ENCODE assay signal across 18 cellular contexts in genomic region chr15:99514306-99514705, GRCh38. TPM values are rescaled to one million over a fixed set of nuclear protein-coding genes. Genes with fewer than 3 reads are reported as not detected.
DNase-seq lines count a peak whose midpoint lies in the region; ATAC-seq, FAIRE-seq and TF ChIP-seq lines count a peak whose summit lies in the region.
"Had no signal": no experiment of that assay in that cellular context is flagged by ENCODE, and none has a peak within 500 bp of the region (broad histone marks: within the 10 kb centered on the region; RNA-seq: fewer than 3 reads in every experiment).

No MANE protein-coding gene starts in this region.

- DNase-seq in GM12891 (ENCODE audit: insufficient read length, low spot score) (no peak), astrocyte of the hippocampus (ENCODE audit: low read depth, low spot score) (peak; percentile 40), mesendoderm (peak; percentile 26), GM19240 (ENCODE audit: insufficient read length, low spot score) (no peak)
- DNase-seq: amniotic stem cell; DMS79 treated with DMSO at 0.1 percent for 48 hours; gastrocnemius medialis; H9; MG63; stimulated activated CD4-positive, alpha-beta T cell treated with anti-CD3 and anti-CD28 coated beads, Interleukin-15, amount 100 ng/mL, for 24 hours; stimulated activated naive CD4-positive, alpha-beta T cell treated with Interleukin-2 at 50 U/mL for 16 hours; T-helper 2 cell; transverse colon had no signal

- ATAC-seq in HG03457 (IDR thresholded peaks at IDR 0.05; ENCODE audit: unreplicated experiment), result no peak
- no peak for ATAC-seq in gastroesophageal sphincter
- ATAC-seq: gastrocnemius medialis, left lobe of liver had no signal

- H3K79me1 ChIP-seq in mesendoderm (ENCODE audit: low read length), result no peaks in the 10 kb centered on the region

- FAIRE-seq in GM12891 (lab: Jason Lieb, UNC), result peak; percentile 28

- no peak overlapping the region for H4K8ac ChIP-seq in mesendoderm (ENCODE audit: low read depth, low read length)

- H3K4me3 ChIP-seq in HUES48 (ENCODE audit: low read depth, low read length), result no peak overlapping the region
- no peak overlapping the region for H3K4me3 ChIP-seq in mesendoderm (ENCODE audit: low read length)
- H3K4me3 ChIP-seq in gastroesophageal sphincter, result no peak overlapping the region
- H3K4me3 ChIP-seq: gastrocnemius medialis, MG63, transverse colon had no signal

- no peak overlapping the region for H3K56ac ChIP-seq in mesendoderm (ENCODE audit: low read length)

- H3K27ac ChIP-seq in HUES48 (ENCODE audit: low read depth, low read length) (peak overlapping the region; percentile 12), mesendoderm (ENCODE audit: low read depth, low read length) (no peak overlapping the region), gastroesophageal sphincter (no peak overlapping the region)
- H3K27ac ChIP-seq: transverse colon, VCaP had no signal

- H3K9me3 ChIP-seq in HUES48 (ENCODE audit: control insufficient read depth, insufficient read depth, low read length), result no peaks in the 10 kb centered on the region
- H3K9me3 ChIP-seq in gastroesophageal sphincter, result no peaks in the 10 kb centered on the region
- H3K9me3 ChIP-seq: gastrocnemius medialis, MG63, transverse colon had no signal

- no peak overlapping the region for H2AK5ac ChIP-seq in mesendoderm (ENCODE audit: low read length)

- WGBS in mesendoderm (ENCODE audit: extremely low coverage, insufficient coverage, low lambda C conversion rate), result no CpG with 5 or more reads among the region's 5 CpGs
- WGBS in gastroesophageal sphincter (ENCODE audit: low coverage in 1 of 2), 2 donors, result 77 to 93% methylated on average over 4 to 5 of the region's 5 CpGs

- no peak for TF ChIP-seq EP300 in gastroesophageal sphincter (IDR thresholded peaks at IDR 0.05)

- H3K36me3 ChIP-seq in HUES48 (ENCODE audit: control insufficient read depth, insufficient read depth, low read length) (no peaks in the 10 kb centered on the region), mesendoderm (ENCODE audit: control insufficient read depth, insufficient read depth, low read length) (no peaks in the 10 kb centered on the region), gastroesophageal sphincter (no peaks in the 10 kb centered on the region)
- H3K36me3 ChIP-seq: gastrocnemius medialis, MG63, transverse colon had no signal

- H3K27me3 ChIP-seq in HUES48 (ENCODE audit: control insufficient read depth, insufficient read depth, low read length) (no peaks in the 10 kb centered on the region), mesendoderm (ENCODE audit: insufficient read depth, low read length, poor library complexity) (no peaks in the 10 kb centered on the region), gastroesophageal sphincter (no peaks in the 10 kb centered on the region)
- H3K27me3 ChIP-seq: gastrocnemius medialis, MG63, transverse colon had no signal

- H3K4me2 ChIP-seq in mesendoderm (ENCODE audit: low read length), result no peak overlapping the region

- no peak for TF ChIP-seq CTCF in gastroesophageal sphincter (IDR thresholded peaks at IDR 0.05)

- no peaks in the 10 kb centered on the region for H3K4me1 ChIP-seq in HUES48 (ENCODE audit: control insufficient read depth, insufficient read depth, low read length)
- no peaks in the 10 kb centered on the region for H3K4me1 ChIP-seq in mesendoderm (ENCODE audit: control insufficient read depth, low read depth, low read length)
- H3K4me1 ChIP-seq in gastroesophageal sphincter, result peaks cover 0 to 20% (median 4%) of the 10 kb centered on the region in 3 donors

- H2BK120ac ChIP-seq in mesendoderm (ENCODE audit: low read depth, low read length), result no peak overlapping the region

- no peak overlapping the region for H2BK15ac ChIP-seq in mesendoderm (replicated peaks; ENCODE audit: low read depth)

- H3K9ac ChIP-seq in HUES48 (ENCODE audit: low read depth, low read length), result no peak overlapping the region
- H3K9ac ChIP-seq in mesendoderm (ENCODE audit: low read length), result no peak overlapping the region

- no peak overlapping the region for H3K18ac ChIP-seq in mesendoderm (ENCODE audit: low read length)

- no peak overlapping the region for H3K23ac ChIP-seq in mesendoderm (ENCODE audit: low read length)

- H2BK5ac ChIP-seq in mesendoderm (ENCODE audit: low read length), result no peak overlapping the region

- no peak overlapping the region for H3K4ac ChIP-seq in mesendoderm (ENCODE audit: low read depth, low read length)

- TF ChIP-seq POLR2A in GM12891 (IDR thresholded peaks at IDR 0.05; ENCODE audit: low read depth, low read length), result no peak
- TF ChIP-seq POLR2A in gastroesophageal sphincter (IDR thresholded peaks at IDR 0.05), result no peak

- no peak overlapping the region for H4K5ac ChIP-seq in mesendoderm (ENCODE audit: low read length)

- H3K79me2 ChIP-seq in mesendoderm (ENCODE audit: control insufficient read depth, insufficient read depth, low read length), result no peaks in the 10 kb centered on the region

TF ChIP-seq in GM12891, 5 proteins besides CTCF, POLR2A, EP300 and RAD21:
- no peak for TF ChIP-seq PAX5 (IDR thresholded peaks at IDR 0.05; ENCODE audit: insufficient read depth, low read length, severe bottlenecking)
- TF ChIP-seq SPI1 (IDR thresholded peaks at IDR 0.05; ENCODE audit: low read depth, low read length), result peak; percentile 27; the same call in 1 of the 2 replicates
TF ChIP-seq in GM12891: peak in this region for 1.

RNA-seq across cellular contexts. Expression of gene MEF2A, which starts 51.5 kb away (rescaled TPM):
- 15.0 TPM for polyA plus RNA-seq in GM12891 (2012; ENCODE audit: low read depth, missing spikeins)
- 13.8 TPM for polyA plus RNA-seq in mesendoderm (2013, experiment 1 of 2)
- polyA plus RNA-seq in mesendoderm (2013, experiment 2 of 2), result 13.2 TPM
- 100 to 1,000 TPM in 2 of 4 donors, 10 to 100 TPM in 2; 68.8 to 133 (median 95.7) TPM for total RNA-seq in gastroesophageal sphincter

Comparison
In these comparisons a context has a peak if more than half of its experiments do, and no peak if none do; other contexts are left out.
1. DNase-seq: peak in astrocyte of the hippocampus (single experiment) and mesendoderm (single experiment); none in GM12891 (single experiment) and GM19240 (single experiment).